In genomic region chr4:104571341-104571740, GRCh38 we compare ENCODE assay signal across 25 cellular contexts.
DNase-seq lines count a peak whose midpoint lies in the region; ATAC-seq and TF ChIP-seq lines count a peak whose summit lies in the region.
"Had no signal": no experiment of that assay in that cellular context is flagged by ENCODE, and none has a peak within 500 bp of the region (broad histone marks: within the 10 kb centered on the region; RNA-seq: fewer than 3 reads in every experiment).

No MANE protein-coding gene starts in this region.

- ATAC-seq in WTC11 = peak; percentile 87
- ATAC-seq in GM21528 (IDR thresholded peaks at IDR 0.05; ENCODE audit: low FRiP score, unreplicated experiment) = no peak
- ATAC-seq in right lobe of liver = no peak
- ATAC-seq: left lung; naive thymus-derived CD8-positive, alpha-beta T cell; stimulated activated effector memory CD8-positive, alpha-beta T cell treated with anti-CD3 and anti-CD28 coated beads, Interleukin-12 subunit alpha, Interleukin-12 subunit beta, amount 100 ng/mL, for 72 hours had no signal

- peak; percentile 43 for DNase-seq in HT1080 (ENCODE audit: low read depth)
- DNase-seq in WTC11 (ENCODE audit: low spot score) = peak; percentile 13
- peak; percentile 7 for DNase-seq in glomerular visceral epithelial cell (ENCODE audit: extremely low spot score)
- no peak for DNase-seq in progenitor cell of endocrine pancreas (ENCODE audit: low spot score, unreplicated experiment)
- no peak for DNase-seq in right lobe of liver
- no peak for DNase-seq in NCI-H146 (lab: John Stamatoyannopoulos, UW)
- DNase-seq in NCI-H510A treated with DMSO at 0.1 percent for 48 hours (lab: John Stamatoyannopoulos, UW) = no peak
- DNase-seq: activated B cell treated with CpG ODN at 0.5 μM for 24 hours; Calu3; dermis blood vessel endothelial cell; KBM-7; left lung; naive thymus-derived CD8-positive, alpha-beta T cell; NCI-H2171; NCI-H524 treated with DMSO at 0.1 percent for 48 hours; small intestine; stimulated activated CD4-positive, alpha-beta T cell treated with anti-CD3 and anti-CD28 coated beads, Interleukin-2, amount 100 ng/mL, for 24 hours had no signal

- H3K36me3 ChIP-seq in right lobe of liver = no peaks in the 10 kb centered on the region
- H3K36me3 ChIP-seq: left lung, suprapubic skin, vagina had no signal

- no peaks in the 10 kb centered on the region for H3K27me3 ChIP-seq in right lobe of liver
- H3K27me3 ChIP-seq: left lung, suprapubic skin, vagina had no signal

- H3K27ac ChIP-seq in right lobe of liver = no peak overlapping the region
- H3K27ac ChIP-seq: C4-2B, left lung, suprapubic skin, vagina had no signal

- H3K4me3 Mint-ChIP-seq in WTC11 (no peak overlapping the region), progenitor cell of endocrine pancreas (ENCODE audit: low read depth) (no peak overlapping the region)
- H3K4me3 Mint-ChIP-seq: activated B cell treated with CpG ODN at 0.5 μM for 24 hours; activated naive CD4-positive, alpha-beta T cell treated with anti-CD3 and anti-CD28 coated beads, Interleukin-2, amount 50 U/mL, for 24 hours; central memory CD8-positive, alpha-beta T cell; mesothelial cell of epicardium; naive thymus-derived CD8-positive, alpha-beta T cell; stimulated activated effector memory CD8-positive, alpha-beta T cell treated with anti-CD3 and anti-CD28 coated beads, Interleukin-12 subunit alpha, Interleukin-12 subunit beta, amount 100 ng/mL, for 72 hours had no signal

- CTCF ChIA-PET in WTC11 (lab: Charles Lee) = no interaction called here

- TF ChIP-seq CTCF in WTC11 (IDR thresholded peaks at IDR 0.05) (no peak), progenitor cell of endocrine pancreas (IDR thresholded peaks at IDR 0.05; ENCODE audit: unreplicated experiment) (no peak), right lobe of liver (IDR thresholded peaks at IDR 0.05) (no peak)

- H3K36me3 Mint-ChIP-seq in WTC11 (no peaks in the 10 kb centered on the region), progenitor cell of endocrine pancreas (ENCODE audit: insufficient read depth) (no peaks in the 10 kb centered on the region)
- H3K36me3 Mint-ChIP-seq: activated naive CD4-positive, alpha-beta T cell treated with anti-CD3 and anti-CD28 coated beads, Interleukin-2, amount 50 U/mL, for 24 hours; mesothelial cell of epicardium; naive thymus-derived CD8-positive, alpha-beta T cell; stimulated activated effector memory CD8-positive, alpha-beta T cell treated with anti-CD3 and anti-CD28 coated beads, Interleukin-12 subunit alpha, Interleukin-12 subunit beta, amount 100 ng/mL, for 72 hours had no signal

- no peak overlapping the region for H3K27ac Mint-ChIP-seq in WTC11
- H3K27ac Mint-ChIP-seq in progenitor cell of endocrine pancreas = peak overlapping the region; percentile 14
- H3K27ac Mint-ChIP-seq: activated B cell treated with CpG ODN at 0.5 μM for 24 hours; activated naive CD4-positive, alpha-beta T cell treated with anti-CD3 and anti-CD28 coated beads, Interleukin-2, amount 50 U/mL, for 24 hours; mesothelial cell of epicardium; naive thymus-derived CD8-positive, alpha-beta T cell; stimulated activated effector memory CD8-positive, alpha-beta T cell treated with anti-CD3 and anti-CD28 coated beads, Interleukin-12 subunit alpha, Interleukin-12 subunit beta, amount 100 ng/mL, for 72 hours had no signal

- H3K9me3 ChIP-seq in right lobe of liver = no peaks in the 10 kb centered on the region
- H3K9me3 ChIP-seq: left lung, suprapubic skin, vagina had no signal

- 94% methylated on average over 2 of the region's 2 CpGs for WGBS in right lobe of liver (ENCODE audit: insufficient coverage, low coverage, low lambda C conversion rate, missing lambda C conversion rate)

- POLR2A ChIA-PET in WTC11 (lab: Charles Lee) = no interaction called here

- no peaks in the 10 kb centered on the region for H3K27me3 Mint-ChIP-seq in WTC11 (ENCODE audit: low read depth)
- H3K27me3 Mint-ChIP-seq in progenitor cell of endocrine pancreas = no peaks in the 10 kb centered on the region
- H3K27me3 Mint-ChIP-seq: activated B cell treated with CpG ODN at 0.5 μM for 24 hours; central memory CD8-positive, alpha-beta T cell had no signal

- H3K4me1 ChIP-seq in right lobe of liver = no peaks in the 10 kb centered on the region
- H3K4me1 ChIP-seq: left lung, suprapubic skin, vagina had no signal

- intact Hi-C loops in right lobe of liver (cut with DNase I) = no loop called here

- H3K4me1 Mint-ChIP-seq in WTC11 (peaks cover 9% of the 10 kb centered on the region), progenitor cell of endocrine pancreas (ENCODE audit: low read depth) (peaks cover 1% of the 10 kb centered on the region)
- H3K4me1 Mint-ChIP-seq: activated B cell treated with CpG ODN at 0.5 μM for 24 hours; activated naive CD4-positive, alpha-beta T cell treated with anti-CD3 and anti-CD28 coated beads, Interleukin-2, amount 50 U/mL, for 24 hours; central memory CD8-positive, alpha-beta T cell; mesothelial cell of epicardium; naive thymus-derived CD8-positive, alpha-beta T cell; stimulated activated effector memory CD8-positive, alpha-beta T cell treated with anti-CD3 and anti-CD28 coated beads, Interleukin-12 subunit alpha, Interleukin-12 subunit beta, amount 100 ng/mL, for 72 hours had no signal

- H3K9me3 Mint-ChIP-seq in WTC11 (peaks cover 6% of the 10 kb centered on the region; the same call in 1 of the 2 replicates), progenitor cell of endocrine pancreas (ENCODE audit: low read depth) (no peaks in the 10 kb centered on the region)
- H3K9me3 Mint-ChIP-seq: activated B cell treated with CpG ODN at 0.5 μM for 24 hours; mesothelial cell of epicardium; stimulated activated effector memory CD8-positive, alpha-beta T cell treated with anti-CD3 and anti-CD28 coated beads, Interleukin-12 subunit alpha, Interleukin-12 subunit beta, amount 100 ng/mL, for 72 hours had no signal

- H3K4me3 ChIP-seq in right lobe of liver = no peak overlapping the region
- H3K4me3 ChIP-seq: left lung, suprapubic skin, vagina had no signal

- TF ChIP-seq POLR2A in right lobe of liver (IDR thresholded peaks at IDR 0.05) = no peak

TF ChIP-seq in WTC11, 78 proteins besides CTCF, POLR2A, EP300 and RAD21:
- TF ChIP-seq KAT7 (CRISPR knock-in tag; IDR thresholded peaks at IDR 0.05; ENCODE audit: borderline replicate concordance) (no peak), ZNF423 (CRISPR knock-in tag; IDR thresholded peaks at IDR 0.05) (0 out of 2 replicates have a peak, but pooled peaks have one; percentile 36), ATF3 (CRISPR knock-in tag; conservative IDR thresholded peaks at IDR 0.05) (no peak), EMX1 (CRISPR knock-in tag; IDR thresholded peaks at IDR 0.05) (no peak), ATF6 (CRISPR knock-in tag; IDR thresholded peaks at IDR 0.05) (no peak), JUN (CRISPR knock-in tag; IDR thresholded peaks at IDR 0.05) (no peak)
TF ChIP-seq in WTC11: peak in this region for 1.

Comparison
In these comparisons a context has a peak if more than half of its experiments do, and no peak if none do; other contexts are left out.
1. DNase-seq: peak in HT1080 (single experiment), WTC11 (single experiment) and glomerular visceral epithelial cell (single experiment); none in progenitor cell of endocrine pancreas (single experiment), right lobe of liver (0 of 3), NCI-H146 (single experiment) and NCI-H510A treated with DMSO at 0.1 percent for 48 hours (single experiment).